ENCODE assay signal across 22 cellular contexts in genomic region chr20:36082516-36082915, GRCh38.
"Had no signal": no experiment of that assay in that cellular context is flagged by ENCODE, and none has a peak within 500 bp of the region (broad histone marks: within the 10 kb centered on the region; RNA-seq: fewer than 3 reads in every experiment).

No MANE protein-coding gene starts in this region.

- H3K27me3 ChIP-seq: colonic mucosa, pancreas, right lobe of liver, upper lobe of left lung had no signal

- H3K36me3 ChIP-seq: colonic mucosa, left lung, neutrophil, pancreas, right lobe of liver, upper lobe of left lung had no signal

- H3K4me1 Mint-ChIP-seq: central memory CD8-positive, alpha-beta T cell; immature natural killer cell; nephron; WTC11 had no signal

- H3K4me3 Mint-ChIP-seq: activated naive CD8-positive, alpha-beta T cell treated with anti-CD3 and anti-CD28 coated beads for 36 hours; central memory CD8-positive, alpha-beta T cell; immature natural killer cell; nephron; stimulated activated memory B cell treated with anti-CD40 and anti-IgM and Interleukin-4, amounts not matched to agents 10 μg/mL and 1 μg/mL and 100 μg/mL, for 72 hours; WTC11 had no signal

- H3K4me1 ChIP-seq: left lung, pancreas, right lobe of liver had no signal

- H3K36me3 Mint-ChIP-seq: activated naive CD8-positive, alpha-beta T cell treated with anti-CD3 and anti-CD28 coated beads for 36 hours; stimulated activated memory B cell treated with anti-CD40 and anti-IgM and Interleukin-4, amounts not matched to agents 10 μg/mL and 1 μg/mL and 100 μg/mL, for 72 hours had no signal

- DNase-seq: activated CD4-positive, alpha-beta T cell treated with anti-CD3 and anti-CD28 coated beads, Interleukin-2, amount 50 U/mL, for 4 hours; activated CD8-positive, alpha-beta memory T cell treated with anti-CD3 and anti-CD28 coated beads for 24 hours; activated CD8-positive, alpha-beta memory T cell treated with anti-CD3 and anti-CD28 coated beads, Interleukin-2, amount 50 U/mL, for 48 hours; activated naive CD4-positive, alpha-beta T cell treated with Interleukin-2 at 50 U/mL for 16 hours; activated naive CD8-positive, alpha-beta T cell treated with anti-CD3 and anti-CD28 coated beads for 36 hours; activated T-cell treated with anti-CD3 and anti-CD28 coated beads, Interleukin-2, amount 50 U/mL, for 48 hours; foreskin melanocyte; immature natural killer cell; kidney glomerular epithelial cell; left lung; pancreas; right lobe of liver; T-helper 9 cell; upper lobe of left lung had no signal

- H3K9me3 ChIP-seq: colonic mucosa, left lung, neutrophil, pancreas, right lobe of liver, upper lobe of left lung had no signal

- ATAC-seq: left lung; right lobe of liver; stimulated activated memory B cell treated with anti-CD40 and anti-IgM and Interleukin-4, amounts not matched to agents 10 μg/mL and 1 μg/mL and 100 μg/mL, for 72 hours; WTC11 had no signal

- H3K27ac ChIP-seq: colonic mucosa, left lung, neutrophil, pancreas, right lobe of liver, skin epidermis, upper lobe of left lung had no signal

- H3K4me3 ChIP-seq: colonic mucosa, left lung, lung, pancreas, right lobe of liver, skin epidermis, upper lobe of left lung had no signal

- H3K27ac Mint-ChIP-seq: activated naive CD8-positive, alpha-beta T cell treated with anti-CD3 and anti-CD28 coated beads for 36 hours; immature natural killer cell; nephron; stimulated activated memory B cell treated with anti-CD40 and anti-IgM and Interleukin-4, amounts not matched to agents 10 μg/mL and 1 μg/mL and 100 μg/mL, for 72 hours; WTC11 had no signal

- H3K9me3 Mint-ChIP-seq: activated naive CD8-positive, alpha-beta T cell treated with anti-CD3 and anti-CD28 coated beads for 36 hours; central memory CD8-positive, alpha-beta T cell; immature natural killer cell; stimulated activated memory B cell treated with anti-CD40 and anti-IgM and Interleukin-4, amounts not matched to agents 10 μg/mL and 1 μg/mL and 100 μg/mL, for 72 hours had no signal
